ENCODE assay signal across 1 cellular context in the genomic region with DNA sequence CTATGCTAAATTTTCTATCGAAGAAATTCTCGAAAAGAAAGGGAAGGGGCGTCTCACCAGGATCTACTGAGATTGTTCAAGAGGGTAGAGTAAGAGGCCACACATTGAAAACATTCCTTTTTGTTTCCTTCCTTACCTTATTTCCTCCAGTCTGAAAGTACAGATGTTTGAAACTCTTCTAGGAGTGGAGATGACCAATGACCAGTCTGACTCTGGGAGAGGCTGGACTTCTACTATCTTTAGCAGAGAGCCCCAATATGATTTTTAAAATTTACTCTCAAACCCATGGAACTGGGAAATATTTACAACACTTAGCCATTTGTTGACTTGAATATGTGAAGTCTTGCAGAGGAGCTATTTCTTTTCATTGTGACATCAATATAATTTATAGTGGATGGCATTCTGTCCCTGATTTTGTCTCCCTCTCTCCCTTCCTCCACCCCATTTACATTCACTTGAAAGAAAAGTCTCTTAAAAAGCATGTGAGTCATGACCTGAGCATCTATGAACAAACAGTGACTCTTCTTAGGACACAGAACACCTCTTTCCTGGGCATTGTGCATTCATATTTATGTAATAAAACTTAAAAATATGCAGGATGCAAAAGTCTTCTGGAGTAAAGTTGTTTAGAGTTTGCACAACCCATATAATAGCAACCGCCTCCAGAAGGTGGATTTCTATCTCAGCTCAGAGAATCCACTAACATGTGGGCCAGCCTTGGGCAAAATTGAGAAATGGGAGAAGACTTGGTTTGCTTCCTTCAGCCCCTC.
TF ChIP-seq lines count a peak whose summit lies in the region.

No MANE protein-coding gene starts in this region.

TF ChIP-seq in HepG2, 621 proteins besides CTCF, POLR2A, EP300 and RAD21:
- TF ChIP-seq, protein P1, sequence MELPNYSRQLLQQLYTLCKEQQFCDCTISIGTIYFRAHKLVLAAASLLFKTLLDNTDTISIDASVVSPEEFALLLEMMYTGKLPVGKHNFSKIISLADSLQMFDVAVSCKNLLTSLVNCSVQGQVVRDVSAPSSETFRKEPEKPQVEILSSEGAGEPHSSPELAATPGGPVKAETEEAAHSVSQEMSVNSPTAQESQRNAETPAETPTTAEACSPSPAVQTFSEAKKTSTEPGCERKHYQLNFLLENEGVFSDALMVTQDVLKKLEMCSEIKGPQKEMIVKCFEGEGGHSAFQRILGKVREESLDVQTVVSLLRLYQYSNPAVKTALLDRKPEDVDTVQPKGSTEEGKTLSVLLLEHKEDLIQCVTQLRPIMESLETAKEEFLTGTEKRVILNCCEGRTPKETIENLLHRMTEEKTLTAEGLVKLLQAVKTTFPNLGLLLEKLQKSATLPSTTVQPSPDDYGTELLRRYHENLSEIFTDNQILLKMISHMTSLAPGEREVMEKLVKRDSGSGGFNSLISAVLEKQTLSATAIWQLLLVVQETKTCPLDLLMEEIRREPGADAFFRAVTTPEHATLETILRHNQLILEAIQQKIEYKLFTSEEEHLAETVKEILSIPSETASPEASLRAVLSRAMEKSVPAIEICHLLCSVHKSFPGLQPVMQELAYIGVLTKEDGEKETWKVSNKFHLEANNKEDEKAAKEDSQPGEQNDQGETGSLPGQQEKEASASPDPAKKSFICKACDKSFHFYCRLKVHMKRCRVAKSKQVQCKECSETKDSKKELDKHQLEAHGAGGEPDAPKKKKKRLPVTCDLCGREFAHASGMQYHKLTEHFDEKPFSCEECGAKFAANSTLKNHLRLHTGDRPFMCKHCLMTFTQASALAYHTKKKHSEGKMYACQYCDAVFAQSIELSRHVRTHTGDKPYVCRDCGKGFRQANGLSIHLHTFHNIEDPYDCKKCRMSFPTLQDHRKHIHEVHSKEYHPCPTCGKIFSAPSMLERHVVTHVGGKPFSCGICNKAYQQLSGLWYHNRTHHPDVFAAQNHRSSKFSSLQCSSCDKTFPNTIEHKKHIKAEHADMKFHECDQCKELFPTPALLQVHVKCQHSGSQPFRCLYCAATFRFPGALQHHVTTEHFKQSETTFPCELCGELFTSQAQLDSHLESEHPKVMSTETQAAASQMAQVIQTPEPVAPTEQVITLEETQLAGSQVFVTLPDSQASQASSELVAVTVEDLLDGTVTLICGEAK (IDR thresholded peaks at IDR 0.05): no peak
- TF ChIP-seq, protein P1 (CRISPR knock-in tag; IDR thresholded peaks at IDR 0.05): no peak
- no peak for TF ChIP-seq HNRNPH1 (optimal IDR thresholded peaks at IDR 0.05; ENCODE audit: low read depth, low read length)
- TF ChIP-seq SIN3B (IDR thresholded peaks at IDR 0.05; ENCODE audit: low read length): no peak
- TF ChIP-seq KAT7 (CRISPR knock-in tag; IDR thresholded peaks at IDR 0.05; ENCODE audit: borderline replicate concordance): no peak
- TF ChIP-seq, protein P2, sequence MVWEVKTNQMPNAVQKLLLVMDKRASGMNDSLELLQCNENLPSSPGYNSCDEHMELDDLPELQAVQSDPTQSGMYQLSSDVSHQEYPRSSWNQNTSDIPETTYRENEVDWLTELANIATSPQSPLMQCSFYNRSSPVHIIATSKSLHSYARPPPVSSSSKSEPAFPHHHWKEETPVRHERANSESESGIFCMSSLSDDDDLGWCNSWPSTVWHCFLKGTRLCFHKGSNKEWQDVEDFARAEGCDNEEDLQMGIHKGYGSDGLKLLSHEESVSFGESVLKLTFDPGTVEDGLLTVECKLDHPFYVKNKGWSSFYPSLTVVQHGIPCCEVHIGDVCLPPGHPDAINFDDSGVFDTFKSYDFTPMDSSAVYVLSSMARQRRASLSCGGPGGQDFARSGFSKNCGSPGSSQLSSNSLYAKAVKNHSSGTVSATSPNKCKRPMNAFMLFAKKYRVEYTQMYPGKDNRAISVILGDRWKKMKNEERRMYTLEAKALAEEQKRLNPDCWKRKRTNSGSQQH (CRISPR knock-in tag; IDR thresholded peaks at IDR 0.05; ENCODE audit: low read depth): no peak
- TF ChIP-seq, protein P3, sequence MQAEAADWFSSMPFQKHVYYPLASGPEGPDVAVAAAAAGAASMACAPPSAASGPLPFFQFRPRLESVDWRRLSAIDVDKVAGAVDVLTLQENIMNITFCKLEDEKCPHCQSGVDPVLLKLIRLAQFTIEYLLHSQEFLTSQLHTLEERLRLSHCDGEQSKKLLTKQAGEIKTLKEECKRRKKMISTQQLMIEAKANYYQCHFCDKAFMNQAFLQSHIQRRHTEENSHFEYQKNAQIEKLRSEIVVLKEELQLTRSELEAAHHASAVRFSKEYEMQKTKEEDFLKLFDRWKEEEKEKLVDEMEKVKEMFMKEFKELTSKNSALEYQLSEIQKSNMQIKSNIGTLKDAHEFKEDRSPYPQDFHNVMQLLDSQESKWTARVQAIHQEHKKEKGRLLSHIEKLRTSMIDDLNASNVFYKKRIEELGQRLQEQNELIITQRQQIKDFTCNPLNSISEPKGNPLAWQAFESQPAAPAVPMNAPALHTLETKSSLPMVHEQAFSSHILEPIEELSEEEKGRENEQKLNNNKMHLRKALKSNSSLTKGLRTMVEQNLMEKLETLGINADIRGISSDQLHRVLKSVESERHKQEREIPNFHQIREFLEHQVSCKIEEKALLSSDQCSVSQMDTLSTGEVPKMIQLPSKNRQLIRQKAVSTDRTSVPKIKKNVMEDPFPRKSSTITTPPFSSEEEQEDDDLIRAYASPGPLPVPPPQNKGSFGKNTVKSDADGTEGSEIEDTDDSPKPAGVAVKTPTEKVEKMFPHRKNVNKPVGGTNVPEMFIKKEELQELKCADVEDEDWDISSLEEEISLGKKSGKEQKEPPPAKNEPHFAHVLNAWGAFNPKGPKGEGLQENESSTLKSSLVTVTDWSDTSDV (CRISPR knock-in tag; IDR thresholded peaks at IDR 0.05): no peak
- TF ChIP-seq ZNF878 (CRISPR knock-in tag; IDR thresholded peaks at IDR 0.05): no peak
- no peak for TF ChIP-seq NR2F1 (CRISPR knock-in tag; IDR thresholded peaks at IDR 0.05)
- TF ChIP-seq, protein P4, sequence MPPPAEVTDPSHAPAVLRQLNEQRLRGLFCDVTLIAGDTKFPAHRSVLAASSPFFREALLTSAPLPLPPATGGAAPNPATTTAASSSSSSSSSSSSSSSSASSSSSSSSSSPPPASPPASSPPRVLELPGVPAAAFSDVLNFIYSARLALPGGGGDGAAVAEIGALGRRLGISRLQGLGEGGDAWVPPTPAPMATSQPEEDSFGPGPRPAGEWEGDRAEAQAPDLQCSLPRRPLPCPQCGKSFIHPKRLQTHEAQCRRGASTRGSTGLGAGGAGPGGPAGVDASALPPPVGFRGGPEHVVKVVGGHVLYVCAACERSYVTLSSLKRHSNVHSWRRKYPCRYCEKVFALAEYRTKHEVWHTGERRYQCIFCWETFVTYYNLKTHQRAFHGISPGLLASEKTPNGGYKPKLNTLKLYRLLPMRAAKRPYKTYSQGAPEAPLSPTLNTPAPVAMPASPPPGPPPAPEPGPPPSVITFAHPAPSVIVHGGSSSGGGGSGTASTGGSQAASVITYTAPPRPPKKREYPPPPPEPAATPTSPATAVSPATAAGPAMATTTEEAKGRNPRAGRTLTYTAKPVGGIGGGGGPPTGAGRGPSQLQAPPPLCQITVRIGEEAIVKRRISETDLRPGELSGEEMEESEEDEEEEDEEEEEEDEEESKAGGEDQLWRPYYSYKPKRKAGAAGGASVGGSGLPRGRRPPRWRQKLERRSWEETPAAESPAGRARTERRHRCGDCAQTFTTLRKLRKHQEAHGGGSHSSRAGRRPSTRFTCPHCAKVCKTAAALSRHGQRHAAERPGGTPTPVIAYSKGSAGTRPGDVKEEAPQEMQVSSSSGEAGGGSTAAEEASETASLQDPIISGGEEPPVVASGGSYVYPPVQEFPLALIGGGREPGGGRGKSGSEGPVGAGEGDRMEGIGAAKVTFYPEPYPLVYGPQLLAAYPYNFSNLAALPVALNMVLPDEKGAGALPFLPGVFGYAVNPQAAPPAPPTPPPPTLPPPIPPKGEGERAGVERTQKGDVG (CRISPR knock-in tag; IDR thresholded peaks at IDR 0.05; ENCODE audit: borderline replicate concordance): no peak
- TF ChIP-seq, protein P5, sequence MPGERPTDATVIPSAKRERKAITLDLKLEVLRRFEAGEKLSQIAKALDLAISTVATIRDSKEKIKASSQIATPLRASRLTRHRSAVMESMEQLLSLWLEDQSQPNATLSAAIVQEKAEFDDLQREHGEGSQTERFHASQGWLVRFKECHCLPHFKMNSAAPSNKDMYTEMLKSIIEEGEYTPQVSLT (CRISPR knock-in tag; IDR thresholded peaks at IDR 0.05; ENCODE audit: borderline replicate concordance, low read depth): no peak
- TF ChIP-seq IKZF1 (IDR thresholded peaks at IDR 0.05): no peak
- TF ChIP-seq ZNF274 (CRISPR knock-in tag; IDR thresholded peaks at IDR 0.05): no peak
- no peak for TF ChIP-seq NBN (conservative IDR thresholded peaks at IDR 0.05)
- no peak for TF ChIP-seq MED1 (CRISPR knock-in tag; IDR thresholded peaks at IDR 0.05)
